2 cellular contexts compared by ENCODE assay signal in genomic region chr20:36398515-36398914, GRCh38.
TF ChIP-seq lines count a peak whose summit lies in the region.

No MANE protein-coding gene starts in this region.

TF ChIP-seq in HepG2, 621 proteins besides CTCF, POLR2A, EP300 and RAD21 (continued from another document):
- peak; percentile 39 for TF ChIP-seq ZFP36 (IDR thresholded peaks at IDR 0.05; ENCODE audit: borderline replicate concordance, low read depth, low read length, partially characterized antibody)
- peak; percentile 59; the same call in 1 of the 2 replicates for TF ChIP-seq ZMYM3 (CRISPR knock-in tag; IDR thresholded peaks at IDR 0.05)
- TF ChIP-seq ZBTB4 (CRISPR knock-in tag; IDR thresholded peaks at IDR 0.05; ENCODE audit: borderline replicate concordance): no peak
- no peak for TF ChIP-seq TARDBP (CRISPR knock-in tag; IDR thresholded peaks at IDR 0.05)

TF ChIP-seq in H1, 55 proteins besides CTCF, POLR2A, EP300 and RAD21 (continued from another document):
- no peak for TF ChIP-seq SP4 (IDR thresholded peaks at IDR 0.05; ENCODE audit: low read length)
- TF ChIP-seq CHD2 (IDR thresholded peaks at IDR 0.05; ENCODE audit: low read length): no peak
- no peak for TF ChIP-seq POLR2AphosphoS5 (IDR thresholded peaks at IDR 0.05; ENCODE audit: low read depth, low read length)
- TF ChIP-seq CHD7 (IDR thresholded peaks at IDR 0.05; ENCODE audit: insufficient replicate concordance, low read length): no peak
